Comparison of ENCODE assay signal across 18 cellular contexts in genomic region chr17:44872131-44872768, GRCh38. TPM values are rescaled to one million over a fixed set of nuclear protein-coding genes. Genes with fewer than 3 reads are reported as not detected.
DNase-seq lines count a peak whose midpoint lies in the region; ATAC-seq and TF ChIP-seq lines count a peak whose summit lies in the region.
"Had no signal": no experiment of that assay in that cellular context is flagged by ENCODE, and none has a peak within 500 bp of the region (broad histone marks: within the 10 kb centered on the region; RNA-seq: fewer than 3 reads in every experiment).

No MANE protein-coding gene starts in this region.

- H3K9me3 ChIP-seq in muscle layer of colon (ENCODE audit: low read length): no peaks in the 10 kb centered on the region
- H3K9me3 ChIP-seq in HAP-1: no peaks in the 10 kb centered on the region
- H3K9me3 ChIP-seq: SJSA1, vagina had no signal

- DNase-seq in DMS 273 (lab: John Stamatoyannopoulos, UW; ENCODE audit: unreplicated experiment): peak; percentile 90
- peak; percentile 60 for DNase-seq in NCI-H2107 (lab: John Stamatoyannopoulos, UW)
- DNase-seq in MV-4-11 (lab: John Stamatoyannopoulos, UW): no peak
- no peak for DNase-seq in HAP-1 (ENCODE audit: low spot score in 2 of 2)
- DNase-seq in NCI-H226: no peak
- DNase-seq: activated T-cell treated with anti-CD3 and anti-CD28 coated beads, Interleukin-2, amount 50 U/mL, for 1 hour; AML-193; EL; KBM-7; naive thymus-derived CD4-positive, alpha-beta T cell; NCI-H510A treated with DMSO at 0.1 percent for 48 hours had no signal

- peak overlapping the region; percentile 70 for H3K27ac ChIP-seq in muscle layer of colon (ENCODE audit: low read depth, low read length)
- H3K27ac ChIP-seq: SJSA1, vagina had no signal

- H3K27me3 Mint-ChIP-seq in brain: no peaks in the 10 kb centered on the region
- H3K27me3 Mint-ChIP-seq: naive thymus-derived CD4-positive, alpha-beta T cell had no signal

- no peaks in the 10 kb centered on the region for H3K27me3 ChIP-seq in muscle layer of colon (ENCODE audit: control insufficient read depth in 1 of 2, insufficient read depth in 2 of 2, low read length in 2 of 2)
- H3K27me3 ChIP-seq in HAP-1 (ENCODE audit: low read depth): no peaks in the 10 kb centered on the region
- H3K27me3 ChIP-seq: SJSA1, vagina had no signal

- H3K4me1 Mint-ChIP-seq in brain: no peaks in the 10 kb centered on the region
- H3K4me1 Mint-ChIP-seq: naive thymus-derived CD4-positive, alpha-beta T cell had no signal

- ATAC-seq in GM19455 (IDR thresholded peaks at IDR 0.05; ENCODE audit: unreplicated experiment): no peak
- ATAC-seq: activated CD4-positive, CD25-positive, alpha-beta regulatory T cell treated with anti-CD3 and anti-CD28 coated beads, Interleukin-2, amount 50 U/mL, for 24 hours; naive thymus-derived CD4-positive, alpha-beta T cell had no signal

- H3K4me3 Mint-ChIP-seq in brain: peak overlapping the region in 2 of 5 experiments; percentile 34 to 44
- H3K4me3 Mint-ChIP-seq: naive thymus-derived CD4-positive, alpha-beta T cell had no signal

- H3K4me1 ChIP-seq in muscle layer of colon (ENCODE audit: insufficient read depth, low read length) (peaks cover 40% of the 10 kb centered on the region), HAP-1 (no peaks in the 10 kb centered on the region)
- H3K4me1 ChIP-seq: SJSA1, vagina had no signal

- TF ChIP-seq CTCF in brain (conservative IDR thresholded peaks at IDR 0.05): no peak

- in situ Hi-C loops in HAP-1 (cut with MboI; ENCODE audit: low sequenced_read_pairs): no loop called here

- peak overlapping the region in 4 of 5 experiments; percentile 21 to 91 (median 72) for H3K27ac Mint-ChIP-seq in brain

- peaks cover 43% of the 10 kb centered on the region for H3K36me3 ChIP-seq in muscle layer of colon (ENCODE audit: insufficient read depth, low read length)
- H3K36me3 ChIP-seq in HAP-1 (replicated peaks): peaks cover 80% of the 10 kb centered on the region

- H3K9me3 Mint-ChIP-seq in brain: no peaks in the 10 kb centered on the region
- H3K9me3 Mint-ChIP-seq: naive thymus-derived CD4-positive, alpha-beta T cell had no signal

- H3K4me3 ChIP-seq in muscle layer of colon (ENCODE audit: low read depth in 1 of 2, low read length in 2 of 2): no peak overlapping the region
- H3K4me3 ChIP-seq in HAP-1: no peak overlapping the region
- H3K4me3 ChIP-seq: SJSA1, smooth muscle cell, vagina had no signal

- H3K9ac ChIP-seq in muscle layer of colon (ENCODE audit: low read length): peak overlapping the region; percentile 12

- H3K36me3 Mint-ChIP-seq in brain: peaks cover 64% of the 10 kb centered on the region

RNA-seq across cellular contexts. Expression of gene HIGD1B, which starts 24.6 kb away (rescaled TPM):
- polyA plus RNA-seq in brain (ENCODE audit: insufficient read depth, low read depth, low replicate concordance): 21.9 TPM
- polyA plus RNA-seq: naive thymus-derived CD4-positive, alpha-beta T cell had no signal

RNA-seq across cellular contexts. Expression of gene EFTUD2, which starts 27.0 kb away (rescaled TPM):
- polyA plus RNA-seq in brain (ENCODE audit: insufficient read depth, low read depth, low replicate concordance): 95.8 TPM

RNA-seq across cellular contexts. Expression of gene GJC1, which starts 42.2 kb away (rescaled TPM):
- polyA plus RNA-seq in brain (ENCODE audit: insufficient read depth, low read depth, low replicate concordance): 6.8 TPM
- polyA plus RNA-seq: naive thymus-derived CD4-positive, alpha-beta T cell had no signal

RNA-seq across cellular contexts. Expression of gene GFAP, which starts 43.0 kb away (rescaled TPM):
- 4,939 TPM for polyA plus RNA-seq in brain (ENCODE audit: insufficient read depth, low read depth, low replicate concordance)

Comparison
In these comparisons a context has a peak if more than half of its experiments do, and no peak if none do; other contexts are left out.
1. DNase-seq: peak in DMS 273 (single experiment) and NCI-H2107 (single experiment); none in MV-4-11 (single experiment), HAP-1 (0 of 2) and NCI-H226 (single experiment).